ENCODE assay signal across 9 cellular contexts in genomic region chr20:62685781-62686555, GRCh38. TPM values are rescaled to one million over a fixed set of nuclear protein-coding genes. Genes with fewer than 3 reads are reported as not detected.
DNase-seq lines count a peak whose midpoint lies in the region; ATAC-seq, FAIRE-seq and TF ChIP-seq lines count a peak whose summit lies in the region.
"Had no signal": no experiment of that assay in that cellular context is flagged by ENCODE, and none has a peak within 500 bp of the region (broad histone marks: within the 10 kb centered on the region; RNA-seq: fewer than 3 reads in every experiment).

No MANE protein-coding gene starts in this region.

- TF ChIP-seq CTCF in ascending aorta (IDR thresholded peaks at IDR 0.05) (no peak), pancreas (IDR thresholded peaks at IDR 0.05) (no peak)

- peak in 3 of 4 donors; percentile 49 to 80 (median 65) for ATAC-seq in pancreas
- ATAC-seq in GM21423 (IDR thresholded peaks at IDR 0.05; ENCODE audit: unreplicated experiment): no peak
- ATAC-seq in GM21619 (IDR thresholded peaks at IDR 0.05; ENCODE audit: unreplicated experiment): no peak
- ATAC-seq: HCT116 had no signal

- H3K9ac ChIP-seq in HUES48 (ENCODE audit: low read depth, low read length): no peak overlapping the region

- no peak for FAIRE-seq in pancreas (lab: Jason Lieb, UNC)

- H3K27me3 ChIP-seq in HUES48 (ENCODE audit: control insufficient read depth, insufficient read depth, low read length) (no peaks in the 10 kb centered on the region), ascending aorta (peaks cover 8% of the 10 kb centered on the region), pancreas (no peaks in the 10 kb centered on the region)

- intact Hi-C loops in ascending aorta (cut with DNase I) (no loop called here), pancreas (cut with DNase I) (loop anchor here in 1 of 3 donors (10.0 kb wide), 1 partner anchor 99 kb away; no protein-coding TSS in a partner anchor)

- H3K4me1 ChIP-seq in HUES48 (ENCODE audit: control insufficient read depth, insufficient read depth, low read length) (peaks cover 5% of the 10 kb centered on the region; the same call in 1 of the 2 replicates), ascending aorta (no peaks in the 10 kb centered on the region), pancreas (no peaks in the 10 kb centered on the region)

- H3K9me3 ChIP-seq in HUES48 (ENCODE audit: control insufficient read depth, insufficient read depth, low read length) (no peaks in the 10 kb centered on the region), ascending aorta (no peaks in the 10 kb centered on the region), pancreas (no peaks in the 10 kb centered on the region)

- H3K36me3 ChIP-seq in HUES48 (ENCODE audit: control insufficient read depth, insufficient read depth, low read length) (no peaks in the 10 kb centered on the region), ascending aorta (no peaks in the 10 kb centered on the region), pancreas (no peaks in the 10 kb centered on the region)

- DNase-seq in NCI-H524 (lab: John Stamatoyannopoulos, UW) (peak; percentile 78 to 88), ascending aorta (ENCODE audit: low spot score in 2 of 2) (peak; percentile 25 to 72), pancreas (peak in 2 of 6 donors; percentile 31 to 34), dermis blood vessel endothelial cell (no peak), DMS114 treated with DMSO at 0.1 percent for 48 hours (lab: John Stamatoyannopoulos, UW; ENCODE audit: unreplicated experiment) (no peak)

- H3K4me3 ChIP-seq in HUES48 (ENCODE audit: low read depth, low read length) (no peak overlapping the region), ascending aorta (no peak overlapping the region), pancreas (no peak overlapping the region)

- WGBS in pancreas, 2 donors: 14 to 15% methylated on average over 27 of the region's 27 CpGs

- H3K27ac ChIP-seq in HUES48 (ENCODE audit: low read depth, low read length) (peak overlapping the region; percentile 40), ascending aorta (no peak overlapping the region), pancreas (no peak overlapping the region)

RNA-seq across cellular contexts. Expression of gene NTSR1, which starts 22.7 kb away (rescaled TPM):
- total RNA-seq in ascending aorta (not detected), pancreas (under 1 TPM in 4 of 6 donors, not detected in 2; 0.04 to 0.12 (median 0.09) TPM), dermis blood vessel endothelial cell (0.05 TPM in 1 of 2 replicates, not detected in the other)
- polyA plus RNA-seq in pancreas: under 1 TPM; 0.02 to 0.15 TPM

RNA-seq across cellular contexts. Expression of gene SLCO4A1, which starts 43.7 kb away (rescaled TPM):
- total RNA-seq in ascending aorta: 160 TPM
- 1 to 10 TPM; 1.2 to 5.1 (median 1.8) TPM for total RNA-seq in pancreas
- 10 to 100 TPM in 1 of 2 donors, 1 to 10 TPM in 1; 7.4 to 15.9 TPM for polyA plus RNA-seq in pancreas
- 3.7 and 4.8 TPM in 2 replicates for total RNA-seq in dermis blood vessel endothelial cell

Comparison
In these comparisons a context has a peak if more than half of its experiments do, and no peak if none do; other contexts are left out.
1. DNase-seq: peak in NCI-H524 (2 of 2) and ascending aorta (2 of 2); none in dermis blood vessel endothelial cell (single experiment) and DMS114 treated with DMSO at 0.1 percent for 48 hours (single experiment).
2. ATAC-seq: peak in pancreas (3 of 4); none in GM21423 (single experiment) and GM21619 (single experiment).
3. RNA of gene SLCO4A1, which starts 43.7 kb away (total RNA-seq): 160 TPM in ascending aorta (single experiment); 3.7 to 4.8 TPM in dermis blood vessel endothelial cell and 1.2 to 5.1 TPM in pancreas; every median in the first group is over 10 times any median in the second.